7 cellular contexts compared by ENCODE assay signal in genomic region chr4:128620279-128620965, GRCh38.
DNase-seq lines count a peak whose midpoint lies in the region; ATAC-seq, FAIRE-seq and TF ChIP-seq lines count a peak whose summit lies in the region.
"Not testable (repeated sequence)": the region's sequence is repeated elsewhere in the genome, so short reads cannot be mapped to it uniquely, and the experiment has no call there.

No MANE protein-coding gene starts in this region.

- intact Hi-C loops in K562 (cut with micrococcal nuclease); left colon (cut with DNase I, micrococcal nuclease); mucosa of descending colon (cut with DNase I, micrococcal nuclease); testis (cut with DNase I; ENCODE audit: low total_unique reads): not testable (repeated sequence)
- intact Hi-C loops in HepG2 (cut with micrococcal nuclease; ENCODE audit: unreplicated experiment) = loop anchor here (2.0 kb wide), 1 partner anchor 56 kb away; no protein-coding TSS in a partner anchor

- not testable (repeated sequence) for H3K27ac ChIP-seq in A549; K562 (ENCODE audit: extremely low read depth, low read depth, low read length); HepG2 (ENCODE audit: extremely low read length, insufficient read depth, low read length); testis

- in situ Hi-C loops in K562 (cut with MboI); HepG2 (cut with HindIII; ENCODE audit: extremely low pct_ligation_motif_present, low pct_unique_long_range_greater_than_20kb): not testable (repeated sequence)

- H3K9me1 ChIP-seq in K562 (ENCODE audit: control insufficient read depth, insufficient read depth, low read length) = not testable (repeated sequence)

- 86% methylated on average over 7 of the region's 7 CpGs for WGBS in A549 (ENCODE audit: missing lambda C conversion rate)
- 62% methylated on average over 5 of the region's 7 CpGs for WGBS in K562 (ENCODE audit: insufficient coverage, low coverage, missing lambda C conversion rate)
- WGBS in HepG2 (ENCODE audit: low lambda C conversion rate) = 46% methylated on average over 7 of the region's 7 CpGs
- WGBS in testis, 2 donors = 60 to 63% methylated on average over 7 of the region's 7 CpGs

- H4K20me1 ChIP-seq in K562 (replicated peaks; ENCODE audit: control insufficient read depth, insufficient read depth, low read length); HepG2 (ENCODE audit: insufficient read depth, low read length): not testable (repeated sequence)

- not testable (repeated sequence) for FAIRE-seq in A549 (lab: Jason Lieb, UNC); K562 (lab: Jason Lieb, UNC); HepG2 (lab: Jason Lieb, UNC)

- ATAC-seq in A549, K562, HepG2: not testable (repeated sequence)
- peak; percentile 90 for ATAC-seq in left colon
- peak; percentile 60 for ATAC-seq in mucosa of descending colon

- H3K79me2 ChIP-seq in K562 (ENCODE audit: control insufficient read depth, insufficient read depth, low read length); HepG2 (ENCODE audit: insufficient read depth, low read length): not testable (repeated sequence)

- CTCF ChIA-PET in A549 (lab: Yijun Ruan, JAX) = interaction anchor here (1.0 kb wide), 1 partner anchor 10 kb away, joined by 3 read pairs; no protein-coding TSS in a partner anchor
- CTCF ChIA-PET in K562 (lab: Yijun Ruan, JAX; ENCODE audit: low intra/inter-chr PET ratio); HepG2 (lab: Yijun Ruan, JAX; ENCODE audit: low intra/inter-chr PET ratio, low total read pairs): not testable (repeated sequence)

- not testable (repeated sequence) for H3K4me2 ChIP-seq in A549; K562 (ENCODE audit: insufficient read depth, low read length); HepG2 (ENCODE audit: low read depth, low read length)

- TF ChIP-seq CTCF in A549 (IDR thresholded peaks at IDR 0.05); K562 (IDR thresholded peaks at IDR 0.05 in 2 of 3, conservative IDR thresholded peaks at IDR 0.05 in 1 of 3; ENCODE audit: insufficient read depth in 2 of 3, low read depth in 1 of 3, low read length in 3 of 3); HepG2 (CRISPR knock-in tag; IDR thresholded peaks at IDR 0.05); mucosa of descending colon (IDR thresholded peaks at IDR 0.05); testis (IDR thresholded peaks at IDR 0.05): not testable (repeated sequence)

- H3K36me3 ChIP-seq in K562 (ENCODE audit: control insufficient read depth, insufficient read depth, low read length); HepG2 (replicated peaks in 1 of 2; ENCODE audit: control insufficient read depth in 1 of 2, insufficient read depth in 2 of 2, low read length in 2 of 2); mucosa of descending colon (ENCODE audit: low read depth); testis (ENCODE audit: low read depth, missing control alignments): not testable (repeated sequence)

- H3K9ac ChIP-seq in K562 (ENCODE audit: insufficient read depth in 1 of 2, low read depth in 2 of 2, low read length in 2 of 2); HepG2 (ENCODE audit: insufficient read depth, low read depth, low read length): not testable (repeated sequence)

- H2AFZ ChIP-seq in K562 (ENCODE audit: low read depth, low read length); HepG2 (ENCODE audit: low read length): not testable (repeated sequence)

- not testable (repeated sequence) for TF ChIP-seq EP300 in A549 (IDR thresholded peaks at IDR 0.05); K562 (IDR thresholded peaks at IDR 0.05; ENCODE audit: low read length); HepG2 (IDR thresholded peaks at IDR 0.05; ENCODE audit: low read depth in 2 of 2, low read length in 2 of 2); HepG2 (CRISPR knock-in tag; IDR thresholded peaks at IDR 0.05; ENCODE audit: borderline replicate concordance)

- H3K4me3 ChIP-seq in A549; K562; HepG2 (replicated peaks in 1 of 3; ENCODE audit: insufficient read depth in 1 of 3, low read depth in 2 of 3, low read length in 3 of 3); mucosa of descending colon; testis: not testable (repeated sequence)

- POLR2A ChIA-PET in A549 (lab: Yijun Ruan, JAX); HepG2 (lab: Yijun Ruan, JAX): not testable (repeated sequence)
- POLR2A ChIA-PET in K562 (lab: Yijun Ruan, JAX) = interaction anchor here (0.5 kb wide), 1 partner anchor 14 kb away, joined by 3 read pairs; no protein-coding TSS in a partner anchor

- TF ChIP-seq RAD21 in A549 (conservative IDR thresholded peaks at IDR 0.05 in 1 of 2, IDR thresholded peaks at IDR 0.05 in 1 of 2); K562 (CRISPR knock-in tag; conservative IDR thresholded peaks at IDR 0.05 in 1 of 2, IDR thresholded peaks at IDR 0.05 in 1 of 2); HepG2 (CRISPR knock-in tag; IDR thresholded peaks at IDR 0.05): not testable (repeated sequence)

- not testable (repeated sequence) for BruUV-seq in K562 (replicated peaks; lab: Mats Ljungman, UMichigan); HepG2 (replicated peaks; lab: Mats Ljungman, UMichigan)

- H3K9me3 ChIP-seq in A549; K562 (replicated peaks; ENCODE audit: control insufficient read depth, insufficient read depth, low read depth, low read length); HepG2 (ENCODE audit: low read length); mucosa of descending colon; testis: not testable (repeated sequence)

- not testable (repeated sequence) for TF ChIP-seq POLR2A in A549 (IDR thresholded peaks at IDR 0.05; ENCODE audit: low read length); K562 (conservative IDR thresholded peaks at IDR 0.05); HepG2 (IDR thresholded peaks at IDR 0.05; ENCODE audit: insufficient read depth in 1 of 2, low read depth in 2 of 2, low read length in 2 of 2); testis (IDR thresholded peaks at IDR 0.05)

- not testable (repeated sequence) for H3K4me1 ChIP-seq in A549; K562 (replicated peaks in 1 of 2; ENCODE audit: control insufficient read depth in 2 of 2, insufficient read depth in 2 of 2, low read length in 2 of 2); HepG2 (ENCODE audit: insufficient read depth, low read length); testis
- peaks cover 10% of the 10 kb centered on the region for H3K4me1 ChIP-seq in mucosa of descending colon (ENCODE audit: low read depth)

- not testable (repeated sequence) for DNase-seq in A549 (ENCODE audit: low read depth in 1 of 2, low spot score in 1 of 2); K562 (ENCODE audit: extremely low read depth in 1 of 4, low spot score in 3 of 4); left colon; HepG2 (ENCODE audit: low spot score); mucosa of descending colon
- DNase-seq in SK-N-DZ (ENCODE audit: low spot score) = peak; percentile 2
- peak; percentile 32 for DNase-seq in testis

- not testable (repeated sequence) for H3K27me3 ChIP-seq in K562 (ENCODE audit: control insufficient read depth in 2 of 2, insufficient read depth in 2 of 2, low read length in 2 of 2); HepG2 (ENCODE audit: control insufficient read depth in 1 of 2, insufficient read depth in 2 of 2, low read length in 2 of 2); testis

TF ChIP-seq in A549, 52 proteins besides CTCF, POLR2A, EP300 and RAD21:
- TF ChIP-seq MAFK (IDR thresholded peaks at IDR 0.05; ENCODE audit: partially characterized antibody) = peak; percentile 69

TF ChIP-seq in K562, 482 proteins besides CTCF, POLR2A, EP300 and RAD21 (continues in another document):
- 0 out of 2 replicates have a peak, but pooled peaks have one; percentile 16 for TF ChIP-seq MAFG (tag; conservative IDR thresholded peaks at IDR 0.05)
- peak; percentile 10 for TF ChIP-seq RBM25 (IDR thresholded peaks at IDR 0.05; ENCODE audit: low read depth, low read length, severe bottlenecking)
- peak; percentile 66 for TF ChIP-seq ZNF316 (IDR thresholded peaks at IDR 0.05)
- peak; percentile 45; the same call in 1 of the 2 replicates for TF ChIP-seq C11orf30 (IDR thresholded peaks at IDR 0.05; ENCODE audit: low read depth)
- TF ChIP-seq NFYB (IDR thresholded peaks at IDR 0.05; ENCODE audit: extremely low read depth, insufficient read length) = peak; percentile 61
- peak; percentile 45; the same call in 1 of the 2 replicates for TF ChIP-seq CC2D1A (IDR thresholded peaks at IDR 0.05)

TF ChIP-seq in HepG2, 621 proteins besides CTCF, POLR2A, EP300 and RAD21:
- TF ChIP-seq MAFF (IDR thresholded peaks at IDR 0.05; ENCODE audit: low read depth, low read length) = 0 out of 2 replicates have a peak, but pooled peaks have one; percentile 27
